In the genomic region with DNA sequence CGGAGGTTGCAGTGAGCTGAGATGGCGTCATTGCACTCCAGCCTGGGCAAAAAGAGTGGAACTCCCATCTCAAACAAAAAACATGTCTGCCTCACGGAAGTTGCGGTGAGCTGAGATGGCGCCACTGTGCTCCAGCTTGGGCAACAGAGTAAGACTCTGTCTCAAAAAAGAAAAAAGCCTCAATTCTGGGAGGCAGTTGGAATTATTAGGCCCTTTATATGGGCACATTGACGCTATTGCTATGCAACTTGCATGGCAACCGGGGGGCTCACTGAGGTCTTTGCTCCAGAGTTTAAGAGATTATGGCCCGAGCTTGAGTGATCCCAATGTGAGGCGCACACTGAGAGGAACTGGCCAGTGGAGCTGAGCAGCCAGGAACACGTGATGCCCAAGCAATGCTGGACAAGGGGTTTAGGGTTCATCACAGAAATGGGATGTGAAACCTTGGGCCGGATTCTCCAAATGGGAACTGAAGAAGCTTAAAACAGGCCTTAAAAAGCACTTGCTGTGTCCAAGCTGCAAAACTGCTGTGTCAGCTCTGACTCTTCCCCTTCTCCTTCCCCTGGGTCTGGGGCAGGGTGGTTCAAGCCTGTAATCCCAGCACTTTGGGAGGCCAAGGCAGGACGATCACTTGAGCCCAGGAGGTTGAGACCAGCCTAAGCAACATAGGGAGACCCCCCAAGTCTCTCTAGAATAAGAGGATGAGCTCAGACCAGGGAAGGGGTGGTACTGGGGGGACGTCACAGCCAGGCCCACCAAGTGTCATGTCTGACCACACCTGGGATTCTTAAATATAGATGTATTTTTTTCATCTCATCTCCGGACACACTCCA, we compare ENCODE assay signal across 1 cellular context.
TF ChIP-seq lines count a peak whose summit lies in the region.

No MANE protein-coding gene starts in this region.

TF ChIP-seq in GM12878, 131 proteins besides CTCF, POLR2A, EP300 and RAD21 (continues in another document):
- TF ChIP-seq IKZF2 (IDR thresholded peaks at IDR 0.05), result peak; percentile 62 to 67
- TF ChIP-seq TCF12 (IDR thresholded peaks at IDR 0.05; ENCODE audit: low read depth, low read length), result no peak
- TF ChIP-seq, protein P1, sequence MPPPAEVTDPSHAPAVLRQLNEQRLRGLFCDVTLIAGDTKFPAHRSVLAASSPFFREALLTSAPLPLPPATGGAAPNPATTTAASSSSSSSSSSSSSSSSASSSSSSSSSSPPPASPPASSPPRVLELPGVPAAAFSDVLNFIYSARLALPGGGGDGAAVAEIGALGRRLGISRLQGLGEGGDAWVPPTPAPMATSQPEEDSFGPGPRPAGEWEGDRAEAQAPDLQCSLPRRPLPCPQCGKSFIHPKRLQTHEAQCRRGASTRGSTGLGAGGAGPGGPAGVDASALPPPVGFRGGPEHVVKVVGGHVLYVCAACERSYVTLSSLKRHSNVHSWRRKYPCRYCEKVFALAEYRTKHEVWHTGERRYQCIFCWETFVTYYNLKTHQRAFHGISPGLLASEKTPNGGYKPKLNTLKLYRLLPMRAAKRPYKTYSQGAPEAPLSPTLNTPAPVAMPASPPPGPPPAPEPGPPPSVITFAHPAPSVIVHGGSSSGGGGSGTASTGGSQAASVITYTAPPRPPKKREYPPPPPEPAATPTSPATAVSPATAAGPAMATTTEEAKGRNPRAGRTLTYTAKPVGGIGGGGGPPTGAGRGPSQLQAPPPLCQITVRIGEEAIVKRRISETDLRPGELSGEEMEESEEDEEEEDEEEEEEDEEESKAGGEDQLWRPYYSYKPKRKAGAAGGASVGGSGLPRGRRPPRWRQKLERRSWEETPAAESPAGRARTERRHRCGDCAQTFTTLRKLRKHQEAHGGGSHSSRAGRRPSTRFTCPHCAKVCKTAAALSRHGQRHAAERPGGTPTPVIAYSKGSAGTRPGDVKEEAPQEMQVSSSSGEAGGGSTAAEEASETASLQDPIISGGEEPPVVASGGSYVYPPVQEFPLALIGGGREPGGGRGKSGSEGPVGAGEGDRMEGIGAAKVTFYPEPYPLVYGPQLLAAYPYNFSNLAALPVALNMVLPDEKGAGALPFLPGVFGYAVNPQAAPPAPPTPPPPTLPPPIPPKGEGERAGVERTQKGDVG (CRISPR knock-in tag; IDR thresholded peaks at IDR 0.05), result no peak
- peak; percentile 54; the same call in 1 of the 2 replicates for TF ChIP-seq IKZF1 (conservative IDR thresholded peaks at IDR 0.05)
- TF ChIP-seq IRF4 (IDR thresholded peaks at IDR 0.05; ENCODE audit: low read depth, low read length), result 0 out of 2 replicates have a peak, but pooled peaks have one; percentile 12
- peak; percentile 46; the same call in 1 of the 2 replicates for TF ChIP-seq PAX5 (IDR thresholded peaks at IDR 0.05; ENCODE audit: borderline replicate concordance, low read depth, low read length)
- TF ChIP-seq, protein P2, sequence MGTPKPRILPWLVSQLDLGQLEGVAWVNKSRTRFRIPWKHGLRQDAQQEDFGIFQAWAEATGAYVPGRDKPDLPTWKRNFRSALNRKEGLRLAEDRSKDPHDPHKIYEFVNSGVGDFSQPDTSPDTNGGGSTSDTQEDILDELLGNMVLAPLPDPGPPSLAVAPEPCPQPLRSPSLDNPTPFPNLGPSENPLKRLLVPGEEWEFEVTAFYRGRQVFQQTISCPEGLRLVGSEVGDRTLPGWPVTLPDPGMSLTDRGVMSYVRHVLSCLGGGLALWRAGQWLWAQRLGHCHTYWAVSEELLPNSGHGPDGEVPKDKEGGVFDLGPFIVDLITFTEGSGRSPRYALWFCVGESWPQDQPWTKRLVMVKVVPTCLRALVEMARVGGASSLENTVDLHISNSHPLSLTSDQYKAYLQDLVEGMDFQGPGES (IDR thresholded peaks at IDR 0.05), result no peak
- no peak for TF ChIP-seq BCL11A (IDR thresholded peaks at IDR 0.05; ENCODE audit: low read depth, low read length)
- no peak for TF ChIP-seq RELA (IDR thresholded peaks at IDR 0.05; ENCODE audit: borderline replicate concordance, partially characterized antibody)
- no peak for TF ChIP-seq SMAD5 (IDR thresholded peaks at IDR 0.05; ENCODE audit: low read depth)
- no peak for TF ChIP-seq PAX8 (IDR thresholded peaks at IDR 0.05)
- 0 out of 2 replicates have a peak, but pooled peaks have one; percentile 33 for TF ChIP-seq RELB (IDR thresholded peaks at IDR 0.05; ENCODE audit: low read depth)
- no peak for TF ChIP-seq MXI1 (IDR thresholded peaks at IDR 0.05; ENCODE audit: low read depth, low read length)
- TF ChIP-seq, protein P3, sequence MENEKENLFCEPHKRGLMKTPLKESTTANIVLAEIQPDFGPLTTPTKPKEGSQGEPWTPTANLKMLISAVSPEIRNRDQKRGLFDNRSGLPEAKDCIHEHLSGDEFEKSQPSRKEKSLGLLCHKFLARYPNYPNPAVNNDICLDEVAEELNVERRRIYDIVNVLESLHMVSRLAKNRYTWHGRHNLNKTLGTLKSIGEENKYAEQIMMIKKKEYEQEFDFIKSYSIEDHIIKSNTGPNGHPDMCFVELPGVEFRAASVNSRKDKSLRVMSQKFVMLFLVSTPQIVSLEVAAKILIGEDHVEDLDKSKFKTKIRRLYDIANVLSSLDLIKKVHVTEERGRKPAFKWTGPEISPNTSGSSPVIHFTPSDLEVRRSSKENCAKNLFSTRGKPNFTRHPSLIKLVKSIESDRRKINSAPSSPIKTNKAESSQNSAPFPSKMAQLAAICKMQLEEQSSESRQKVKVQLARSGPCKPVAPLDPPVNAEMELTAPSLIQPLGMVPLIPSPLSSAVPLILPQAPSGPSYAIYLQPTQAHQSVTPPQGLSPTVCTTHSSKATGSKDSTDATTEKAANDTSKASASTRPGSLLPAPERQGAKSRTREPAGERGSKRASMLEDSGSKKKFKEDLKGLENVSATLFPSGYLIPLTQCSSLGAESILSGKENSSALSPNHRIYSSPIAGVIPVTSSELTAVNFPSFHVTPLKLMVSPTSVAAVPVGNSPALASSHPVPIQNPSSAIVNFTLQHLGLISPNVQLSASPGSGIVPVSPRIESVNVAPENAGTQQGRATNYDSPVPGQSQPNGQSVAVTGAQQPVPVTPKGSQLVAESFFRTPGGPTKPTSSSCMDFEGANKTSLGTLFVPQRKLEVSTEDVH (IDR thresholded peaks at IDR 0.05; ENCODE audit: low read depth, partially characterized antibody), result no peak
- TF ChIP-seq RCOR1 (conservative IDR thresholded peaks at IDR 0.05; ENCODE audit: low read depth, low read length), result no peak
- TF ChIP-seq, protein P4, sequence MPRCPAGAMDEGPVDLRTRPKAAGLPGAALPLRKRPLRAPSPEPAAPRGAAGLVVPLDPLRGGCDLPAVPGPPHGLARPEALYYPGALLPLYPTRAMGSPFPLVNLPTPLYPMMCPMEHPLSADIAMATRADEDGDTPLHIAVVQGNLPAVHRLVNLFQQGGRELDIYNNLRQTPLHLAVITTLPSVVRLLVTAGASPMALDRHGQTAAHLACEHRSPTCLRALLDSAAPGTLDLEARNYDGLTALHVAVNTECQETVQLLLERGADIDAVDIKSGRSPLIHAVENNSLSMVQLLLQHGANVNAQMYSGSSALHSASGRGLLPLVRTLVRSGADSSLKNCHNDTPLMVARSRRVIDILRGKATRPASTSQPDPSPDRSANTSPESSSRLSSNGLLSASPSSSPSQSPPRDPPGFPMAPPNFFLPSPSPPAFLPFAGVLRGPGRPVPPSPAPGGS (IDR thresholded peaks at IDR 0.05; ENCODE audit: borderline replicate concordance, insufficient read depth, low read depth, low read length, poor library complexity, severe bottlenecking), result peak; percentile 46
- no peak for TF ChIP-seq PKNOX1 (IDR thresholded peaks at IDR 0.05)
- TF ChIP-seq RUNX3 (IDR thresholded peaks at IDR 0.05; ENCODE audit: low read length), result no peak
- TF ChIP-seq NFYA (IDR thresholded peaks at IDR 0.05; ENCODE audit: borderline replicate concordance, low read depth, low read length), result no peak
- TF ChIP-seq ZBTB33 (IDR thresholded peaks at IDR 0.05), result peak; percentile 73
- TF ChIP-seq SIX5 (IDR thresholded peaks at IDR 0.05; ENCODE audit: low read depth, low read length, severe bottlenecking), result no peak
- TF ChIP-seq IRF5 (IDR thresholded peaks at IDR 0.05; ENCODE audit: borderline replicate concordance), result no peak
- TF ChIP-seq BMI1 (IDR thresholded peaks at IDR 0.05; ENCODE audit: borderline replicate concordance), result 0 out of 2 replicates have a peak, but pooled peaks have one; percentile 27
- 0 out of 2 replicates have a peak, but pooled peaks have one; percentile 34 for TF ChIP-seq EED (IDR thresholded peaks at IDR 0.05; ENCODE audit: low read depth)
- no peak for TF ChIP-seq CBFB (IDR thresholded peaks at IDR 0.05; ENCODE audit: low read depth)
- TF ChIP-seq SMARCA5 (IDR thresholded peaks at IDR 0.05), result no peak
- no peak for TF ChIP-seq ASH2L (IDR thresholded peaks at IDR 0.05; ENCODE audit: borderline replicate concordance, low read depth)
- peak; percentile 55; the same call in 1 of the 3 replicates for TF ChIP-seq POU2F2 (IDR thresholded peaks at IDR 0.05; ENCODE audit: borderline replicate concordance, low read depth, low read length)
- no peak for TF ChIP-seq YBX1 (IDR thresholded peaks at IDR 0.05)
- TF ChIP-seq CHD1 (IDR thresholded peaks at IDR 0.05; ENCODE audit: low read depth, low read length), result no peak
- TF ChIP-seq TAF1 (IDR thresholded peaks at IDR 0.05; ENCODE audit: borderline replicate concordance, low read depth, low read length), result no peak
- TF ChIP-seq CEBPB (IDR thresholded peaks at IDR 0.05; ENCODE audit: borderline replicate concordance in 1 of 2, low read depth in 2 of 2, low read length in 2 of 2), result no peak
- TF ChIP-seq SPI1 (IDR thresholded peaks at IDR 0.05; ENCODE audit: borderline replicate concordance, insufficient read depth, low read depth, low read length), result peak; percentile 84
- TF ChIP-seq SREBF1 (IDR thresholded peaks at IDR 0.05; ENCODE audit: low read length), result no peak
- TF ChIP-seq POLR2AphosphoS2 (IDR thresholded peaks at IDR 0.05; ENCODE audit: low read depth, low read length), result peak; percentile 80; the same call in 1 of the 2 replicates
- TF ChIP-seq, protein P5, sequence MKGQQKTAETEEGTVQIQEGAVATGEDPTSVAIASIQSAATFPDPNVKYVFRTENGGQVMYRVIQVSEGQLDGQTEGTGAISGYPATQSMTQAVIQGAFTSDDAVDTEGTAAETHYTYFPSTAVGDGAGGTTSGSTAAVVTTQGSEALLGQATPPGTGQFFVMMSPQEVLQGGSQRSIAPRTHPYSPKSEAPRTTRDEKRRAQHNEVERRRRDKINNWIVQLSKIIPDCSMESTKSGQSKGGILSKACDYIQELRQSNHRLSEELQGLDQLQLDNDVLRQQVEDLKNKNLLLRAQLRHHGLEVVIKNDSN (IDR thresholded peaks at IDR 0.05; ENCODE audit: borderline replicate concordance, extremely low read length, insufficient read depth, low read depth, low read length), result peak; percentile 52
- 0 out of 2 replicates have a peak, but pooled peaks have one; percentile 35 for TF ChIP-seq YY1 (IDR thresholded peaks at IDR 0.05; ENCODE audit: low read depth, low read length)
- TF ChIP-seq MTA3 (IDR thresholded peaks at IDR 0.05; ENCODE audit: borderline replicate concordance, low read length), result peak; percentile 27; the same call in 1 of the 2 replicates
- TF ChIP-seq SREBF2 (IDR thresholded peaks at IDR 0.05; ENCODE audit: low read length), result no peak
- no peak for TF ChIP-seq NFXL1 (IDR thresholded peaks at IDR 0.05; ENCODE audit: borderline replicate concordance)
